In genomic region chrX:107102980-107103379, GRCh38 we compare ENCODE assay signal across 16 cellular contexts. TPM values are rescaled to one million over a fixed set of nuclear protein-coding genes. Genes with fewer than 3 reads are reported as not detected.
DNase-seq lines count a peak whose midpoint lies in the region; ATAC-seq, FAIRE-seq and TF ChIP-seq lines count a peak whose summit lies in the region.
"Had no signal": no experiment of that assay in that cellular context is flagged by ENCODE, and none has a peak within 500 bp of the region (broad histone marks: within the 10 kb centered on the region; RNA-seq: fewer than 3 reads in every experiment).

No MANE protein-coding gene starts in this region.

- no peak overlapping the region for H3K27ac Mint-ChIP-seq in astrocyte (ENCODE audit: unreplicated experiment)
- H3K27ac Mint-ChIP-seq: activated naive CD4-positive, alpha-beta T cell treated with anti-CD3 and anti-CD28 coated beads for 36 hours; endodermal cell had no signal

- no peak for TF ChIP-seq EP300 in Ishikawa (IDR thresholded peaks at IDR 0.05; ENCODE audit: borderline replicate concordance)

- no peaks in the 10 kb centered on the region for H3K79me2 ChIP-seq in astrocyte (ENCODE audit: insufficient read depth, low read length)

- H2AFZ ChIP-seq in astrocyte (ENCODE audit: low read depth, low read length) = no peak overlapping the region

- no peak for TF ChIP-seq CTCF in astrocyte (IDR thresholded peaks at IDR 0.05; ENCODE audit: insufficient read depth, low read depth, low read length)

- no peak overlapping the region for H3K4me2 ChIP-seq in astrocyte (ENCODE audit: low read length)
- H3K4me2 ChIP-seq: KMS-11 had no signal

- no peak overlapping the region for H3K4me3 Mint-ChIP-seq in astrocyte (ENCODE audit: unreplicated experiment)
- H3K4me3 Mint-ChIP-seq: activated naive CD4-positive, alpha-beta T cell treated with anti-CD3 and anti-CD28 coated beads for 36 hours; endodermal cell had no signal

- no peak overlapping the region for H3K27ac ChIP-seq in astrocyte (ENCODE audit: low read depth, low read length)
- H3K27ac ChIP-seq: KMS-11, RWPE1 had no signal

- H4K20me1 ChIP-seq in astrocyte (ENCODE audit: insufficient read depth, low read length) = no peaks in the 10 kb centered on the region

- H3K36me3 Mint-ChIP-seq in astrocyte (ENCODE audit: low read depth, unreplicated experiment) = no peaks in the 10 kb centered on the region

- no peaks in the 10 kb centered on the region for H3K9me3 ChIP-seq in astrocyte (ENCODE audit: insufficient read depth, low read depth, low read length)

- H3K4me1 Mint-ChIP-seq in astrocyte (ENCODE audit: low read depth, unreplicated experiment) = peaks cover 8% of the 10 kb centered on the region
- H3K4me1 Mint-ChIP-seq: endodermal cell had no signal

- 0 out of 2 replicates have a peak, but pooled peaks have one; percentile 8 for TF ChIP-seq RAD21 in Ishikawa (IDR thresholded peaks at IDR 0.05; ENCODE audit: low read depth)

- no peaks in the 10 kb centered on the region for H3K27me3 ChIP-seq in astrocyte (ENCODE audit: insufficient read depth, low read length)

- ATAC-seq in GM21576 (IDR thresholded peaks at IDR 0.05; ENCODE audit: unreplicated experiment) = no peak

- DNase-seq in EH (ENCODE audit: low read depth) = peak; percentile 5
- DNase-seq in astrocyte (ENCODE audit: low read depth) = no peak
- peak; percentile 13 for DNase-seq in iris pigment epithelial cell (ENCODE audit: low read depth)
- no peak for DNase-seq in dermis blood vessel endothelial cell
- no peak for DNase-seq in COLO829 (ENCODE audit: low spot score)
- DNase-seq: activated CD4-positive, alpha-beta T cell treated with anti-CD3 and anti-CD28 coated beads for 1 hour; activated naive CD4-positive, alpha-beta T cell treated with anti-CD3 and anti-CD28 coated beads for 36 hours; caudate nucleus; endodermal cell; NCI-H187 treated with DMSO at 0.1 percent for 48 hours; NCI-H526 treated with DMSO at 0.1 percent for 48 hours had no signal

- H3K9me3 Mint-ChIP-seq in astrocyte (ENCODE audit: unreplicated experiment) = no peaks in the 10 kb centered on the region
- H3K9me3 Mint-ChIP-seq: activated naive CD4-positive, alpha-beta T cell treated with anti-CD3 and anti-CD28 coated beads for 36 hours had no signal

- no peaks in the 10 kb centered on the region for H3K4me1 ChIP-seq in astrocyte (ENCODE audit: insufficient read depth, low read length)

- no peak overlapping the region for H3K4me3 ChIP-seq in astrocyte (ENCODE audit: insufficient read depth, low read depth, low read length)

- peak; percentile 60 for FAIRE-seq in astrocyte (lab: Jason Lieb, UNC)
- FAIRE-seq: G401.6 had no signal

- no peaks in the 10 kb centered on the region for H3K27me3 Mint-ChIP-seq in astrocyte (ENCODE audit: low read depth, unreplicated experiment)

- H3K36me3 ChIP-seq in astrocyte (ENCODE audit: insufficient read depth, low read length) = no peaks in the 10 kb centered on the region

- H3K9ac ChIP-seq in astrocyte (ENCODE audit: low read length) = no peak overlapping the region
- H3K9ac ChIP-seq: KMS-11 had no signal

TF ChIP-seq in Ishikawa, 13 proteins besides CTCF, POLR2A, EP300 and RAD21:
- TF ChIP-seq NFIC (IDR thresholded peaks at IDR 0.05) = no peak
- no peak for TF ChIP-seq REST (IDR thresholded peaks at IDR 0.05; ENCODE audit: low read depth)
- peak; percentile 17; the same call in 1 of the 2 replicates for TF ChIP-seq TEAD4 (IDR thresholded peaks at IDR 0.05)
TF ChIP-seq in Ishikawa: peak in this region for 1.

RNA-seq across cellular contexts. Expression of gene RBM41, which starts 15.6 kb away (rescaled TPM):
- 17.4 and 20.4 TPM in 2 replicates for total RNA-seq in astrocyte
- total RNA-seq in dermis blood vessel endothelial cell = 15.8 and 16.0 TPM in 2 replicates

Comparison
In these comparisons a context has a peak if more than half of its experiments do, and no peak if none do; other contexts are left out.
1. DNase-seq: peak in EH (single experiment) and iris pigment epithelial cell (single experiment); none in astrocyte (single experiment), dermis blood vessel endothelial cell (single experiment) and COLO829 (single experiment).